Comparison of ENCODE assay signal across 1 cellular context in genomic region chr7:20264623-20265022, GRCh38.
TF ChIP-seq lines count a peak whose summit lies in the region.

No MANE protein-coding gene starts in this region.

TF ChIP-seq in WTC11, 78 proteins besides CTCF, POLR2A, EP300 and RAD21 (continued from another document):
- TF ChIP-seq TEAD4 (CRISPR knock-in tag; IDR thresholded peaks at IDR 0.05) (no peak), ZNF219 (CRISPR knock-in tag; IDR thresholded peaks at IDR 0.05; ENCODE audit: borderline replicate concordance) (no peak), NR3C1 (CRISPR knock-in tag; conservative IDR thresholded peaks at IDR 0.05; ENCODE audit: low read depth) (no peak), HMGXB4 (CRISPR knock-in tag; IDR thresholded peaks at IDR 0.05) (no peak), ZNF263 (CRISPR knock-in tag; IDR thresholded peaks at IDR 0.05; ENCODE audit: low read depth) (no peak), ZNF281 (CRISPR knock-in tag; IDR thresholded peaks at IDR 0.05) (no peak), CDX4 (CRISPR knock-in tag; IDR thresholded peaks at IDR 0.05; ENCODE audit: borderline replicate concordance) (no peak), ETV6 (CRISPR knock-in tag; IDR thresholded peaks at IDR 0.05) (no peak), ARID4B (CRISPR knock-in tag; IDR thresholded peaks at IDR 0.05; ENCODE audit: borderline replicate concordance) (no peak), USF2 (CRISPR knock-in tag; IDR thresholded peaks at IDR 0.05) (no peak)
